19 cellular contexts compared by ENCODE assay signal in the genomic region with DNA sequence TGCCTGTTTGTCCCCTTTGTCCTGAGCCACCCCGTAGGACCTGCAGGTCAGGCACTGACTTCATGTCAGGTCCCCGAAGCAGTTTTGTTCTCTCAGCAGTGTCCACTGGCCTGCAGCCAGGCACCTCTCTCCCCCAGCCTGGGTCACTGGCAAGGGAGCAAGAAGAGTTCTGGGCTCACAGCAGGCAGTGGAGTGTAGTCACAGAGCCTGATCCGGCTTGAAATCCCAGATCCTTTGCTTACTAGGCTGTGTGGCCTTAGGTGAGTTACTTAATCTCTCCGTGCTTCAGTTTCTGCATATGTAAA. TPM values are rescaled to one million over a fixed set of nuclear protein-coding genes. Genes with fewer than 3 reads are reported as not detected.
A peak's percentile ranks its signal among the peaks of the same experiment; 100 is the strongest.
DNase-seq lines count a peak whose midpoint lies in the region; ATAC-seq, FAIRE-seq and TF ChIP-seq lines count a peak whose summit lies in the region.
"Had no signal": no experiment of that assay in that cellular context is flagged by ENCODE, and none has a peak within 500 bp of the region (broad histone marks: within the 10 kb centered on the region; RNA-seq: fewer than 3 reads in every experiment).

No MANE protein-coding gene starts in this region.

- H4K8ac ChIP-seq in H1 (ENCODE audit: extremely low read depth, insufficient read depth, low read length) = no peak overlapping the region

- POLR2A ChIA-PET in HepG2 (lab: Yijun Ruan, JAX) (interaction anchor here (0.6 to 1.3 kb wide), 2 partner anchors 30 to 202 kb away, joined by 3 to 5 read pairs; no protein-coding TSS in a partner anchor), H1 (lab: Charles Lee; ENCODE audit: partially characterized antibody) (interaction anchor here (0.9 to 11.7 kb wide), 10 partner anchors 8 to 153 kb away, joined by 3 to 98 read pairs (median 4); no protein-coding TSS in a partner anchor)

- no peak overlapping the region for H2BK5ac ChIP-seq in H1 (ENCODE audit: low read depth, low read length)

- no peaks in the 10 kb centered on the region for H3K9me3 Mint-ChIP-seq in neural progenitor cell
- H3K9me3 Mint-ChIP-seq: CD14-positive monocyte had no signal

- no peak overlapping the region for H2BK12ac ChIP-seq in H1 (ENCODE audit: low read depth, low read length)

- 19% methylated on average over 4 of the region's 4 CpGs for WGBS in HepG2 (ENCODE audit: low lambda C conversion rate)
- 72% methylated on average over 3 of the region's 4 CpGs for whole genome bisulfite sequencing in right lobe of liver (ENCODE audit: insufficient coverage, low coverage, low lambda C conversion rate, missing lambda C conversion rate)
- WGBS in H1 (ENCODE audit: extremely low coverage in 1 of 2, insufficient coverage in 1 of 2, insufficient read length in 1 of 2, insufficient replicate concordance in 2 of 2, low coverage in 1 of 2, low lambda C conversion rate in 2 of 2, missing lambda C conversion rate in 1 of 2), 2 experiments = 90% methylated on average over 4 of the region's 4 CpGs; no CpG with 5 or more reads in 1 of the 2 experiments

- peaks cover 57% of the 10 kb centered on the region for H3K4me1 ChIP-seq in HepG2 (ENCODE audit: insufficient read depth, low read length)
- no peaks in the 10 kb centered on the region for H3K4me1 ChIP-seq in right lobe of liver
- H3K4me1 ChIP-seq in H1 (replicated peaks in 1 of 4; ENCODE audit: control insufficient read depth in 3 of 4, insufficient read depth in 4 of 4, low read length in 3 of 4) = peaks cover 3 to 13% (median 8%) of the 10 kb centered on the region in 4 experiments; a peak in 5 of 7 replicates
- no peaks in the 10 kb centered on the region for H3K4me1 ChIP-seq in neural progenitor cell

- H2AFZ ChIP-seq in HepG2 (ENCODE audit: low read length) (no peak overlapping the region), H1 (ENCODE audit: low read length) (no peak overlapping the region), neural progenitor cell (replicated peaks) (no peak overlapping the region)

- H3K56ac ChIP-seq in H1 (replicated peaks; ENCODE audit: insufficient read length, low read depth, low read length) = no peak overlapping the region

- H3K9ac ChIP-seq in HepG2 (ENCODE audit: insufficient read depth, low read depth, low read length) (peak overlapping the region; percentile 47; the same call in 1 of the 2 replicates), H1 (replicated peaks in 1 of 4; ENCODE audit: extremely low read depth in 1 of 4, low read depth in 3 of 4, low read length in 3 of 4) (no peak overlapping the region; a peak in 1 of 7 replicates), neural progenitor cell (no peak overlapping the region)
- H3K9ac ChIP-seq: KMS-11 had no signal

- H3F3A ChIP-seq in neural progenitor cell (ENCODE audit: low read depth) = no peaks in the 10 kb centered on the region

- H3K4me3 Mint-ChIP-seq in neural progenitor cell = no peak overlapping the region
- H3K4me3 Mint-ChIP-seq: CD14-positive monocyte, HFFc6 had no signal

- H3K27ac ChIP-seq in HepG2 (ENCODE audit: extremely low read length, insufficient read depth, low read length) = no peak overlapping the region
- no peak overlapping the region for H3K27ac ChIP-seq in right lobe of liver
- no peak overlapping the region for H3K27ac ChIP-seq in H1 (ENCODE audit: low read depth, low read length)
- no peak overlapping the region for H3K27ac ChIP-seq in neural progenitor cell
- H3K27ac ChIP-seq: KMS-11 had no signal

- peaks cover 15% of the 10 kb centered on the region for H3K4me1 Mint-ChIP-seq in neural progenitor cell

- no peak overlapping the region for H3K14ac ChIP-seq in H1 (ENCODE audit: insufficient read length)

- in situ Hi-C loops in HepG2 (cut with HindIII; ENCODE audit: extremely low pct_ligation_motif_present, low pct_unique_long_range_greater_than_20kb) = no loop called here

- no peak overlapping the region for H3K4ac ChIP-seq in H1 (replicated peaks; ENCODE audit: insufficient read length, low read depth, low read length)

- no peak overlapping the region for H2AK5ac ChIP-seq in H1 (ENCODE audit: low read depth, low read length)

- intact Hi-C loops in HepG2 (cut with micrococcal nuclease; ENCODE audit: unreplicated experiment) (no loop called here), right lobe of liver (cut with DNase I) (no loop called here)

- TF ChIP-seq EP300 in HepG2 (IDR thresholded peaks at IDR 0.05; ENCODE audit: low read depth in 2 of 2, low read length in 2 of 2) (no peak), HepG2 (CRISPR knock-in tag; IDR thresholded peaks at IDR 0.05; ENCODE audit: borderline replicate concordance) (no peak), H1 (IDR thresholded peaks at IDR 0.05; ENCODE audit: borderline replicate concordance in 1 of 2, low read depth in 2 of 2, low read length in 2 of 2) (no peak)

- no peak overlapping the region for H4K91ac ChIP-seq in H1 (replicated peaks; ENCODE audit: insufficient read length, low read length)

- no peaks in the 10 kb centered on the region for H3K36me3 ChIP-seq in HepG2 (replicated peaks in 1 of 2; ENCODE audit: control insufficient read depth in 1 of 2, insufficient read depth in 2 of 2, low read length in 2 of 2)
- H3K36me3 ChIP-seq in right lobe of liver = no peaks in the 10 kb centered on the region
- peaks cover 11 to 53% (median 18%) of the 10 kb centered on the region in 4 experiments for H3K36me3 ChIP-seq in H1 (ENCODE audit: control insufficient read depth in 2 of 4, insufficient read depth in 4 of 4, low read length in 3 of 4)
- H3K36me3 ChIP-seq in neural progenitor cell = no peaks in the 10 kb centered on the region
- H3K36me3 ChIP-seq: MG63 had no signal

- no peaks in the 10 kb centered on the region for H3K36me3 Mint-ChIP-seq in neural progenitor cell
- H3K36me3 Mint-ChIP-seq: CD14-positive monocyte had no signal

- H2BK15ac ChIP-seq in H1 (ENCODE audit: low read length) = 0 out of 2 replicates have a peak overlapping the region, but pooled peaks have one; percentile 25

- H3K79me2 ChIP-seq in HepG2 (ENCODE audit: insufficient read depth, low read length) (no peaks in the 10 kb centered on the region), H1 (ENCODE audit: control insufficient read depth in 1 of 2, insufficient read depth in 2 of 2, low read length in 2 of 2) (no peaks in the 10 kb centered on the region), neural progenitor cell (ENCODE audit: low read depth) (no peaks in the 10 kb centered on the region)

- CTCF ChIA-PET in HepG2 (lab: Yijun Ruan, JAX; ENCODE audit: low intra/inter-chr PET ratio, low total read pairs) (no interaction called here), H1 (lab: Charles Lee; ENCODE audit: partially characterized antibody) (interaction anchor here (0.6 to 4.0 kb wide), 7 partner anchors 16 to 243 kb away, joined by 3 to 23 read pairs (median 4); no protein-coding TSS in a partner anchor)

- H3K27me3 ChIP-seq in HepG2 (ENCODE audit: control insufficient read depth in 1 of 2, insufficient read depth in 2 of 2, low read length in 2 of 2) (no peaks in the 10 kb centered on the region), right lobe of liver (no peaks in the 10 kb centered on the region), H1 (replicated peaks in 1 of 4; ENCODE audit: control insufficient read depth in 3 of 4, extremely low read depth in 1 of 4, insufficient read depth in 3 of 4, low read length in 3 of 4) (no peaks in the 10 kb centered on the region), neural progenitor cell (no peaks in the 10 kb centered on the region)
- H3K27me3 ChIP-seq: MG63 had no signal

- peak overlapping the region; percentile 74 for H3K4me2 ChIP-seq in HepG2 (ENCODE audit: low read depth, low read length)
- no peak overlapping the region for H3K4me2 ChIP-seq in H1 (ENCODE audit: insufficient read depth in 1 of 2, low read depth in 2 of 2, low read length in 2 of 2)
- H3K4me2 ChIP-seq in neural progenitor cell = no peak overlapping the region
- H3K4me2 ChIP-seq: KMS-11 had no signal

- no peak overlapping the region for H3K23ac ChIP-seq in H1 (ENCODE audit: insufficient read length)

- H3K4me3 ChIP-seq in HepG2 (replicated peaks in 1 of 3; ENCODE audit: insufficient read depth in 1 of 3, low read depth in 2 of 3, low read length in 3 of 3) (peak overlapping the region in 1 of 3 experiments; percentile 49; a peak in 2 of 6 replicates), right lobe of liver (no peak overlapping the region), H1 (ENCODE audit: extremely low read depth in 1 of 4, insufficient read depth in 2 of 4, low read depth in 3 of 4, low read length in 4 of 4) (no peak overlapping the region), neural progenitor cell (no peak overlapping the region)
- H3K4me3 ChIP-seq: MG63 had no signal

- FAIRE-seq in HepG2 (lab: Jason Lieb, UNC) (no peak), H1 (lab: Jason Lieb, UNC) (no peak)
- FAIRE-seq: A204.1 had no signal

- peak; percentile 55 for ATAC-seq in HepG2
- ATAC-seq in right lobe of liver = no peak

- no peak overlapping the region for H2BK20ac ChIP-seq in H1 (ENCODE audit: low read length)

- TF ChIP-seq CTCF in HepG2 (CRISPR knock-in tag; IDR thresholded peaks at IDR 0.05) = no peak
- TF ChIP-seq CTCF in right lobe of liver (IDR thresholded peaks at IDR 0.05) = no peak
- TF ChIP-seq CTCF in H1 (IDR thresholded peaks at IDR 0.05; ENCODE audit: control extremely low read depth in 1 of 3, insufficient read depth in 1 of 3, low read depth in 1 of 3, low read length in 3 of 3) = no peak
- no peak for TF ChIP-seq CTCF in neural progenitor cell (IDR thresholded peaks at IDR 0.05)

- no peaks in the 10 kb centered on the region for H3K23me2 ChIP-seq in H1 (ENCODE audit: low read depth, low read length)

- peaks cover 2% of the 10 kb centered on the region for H3K27me3 Mint-ChIP-seq in neural progenitor cell (ENCODE audit: insufficient read depth, low read depth)

- H3K18ac ChIP-seq in H1 (ENCODE audit: extremely low read depth, low read length) = no peak overlapping the region

- DNase-seq in HepG2 (ENCODE audit: low spot score) = no peak
- DNase-seq in right lobe of liver = no peak
- no peak for DNase-seq in H1 (ENCODE audit: low read depth in 1 of 2, low spot score in 2 of 2)
- no peak for DNase-seq in neural progenitor cell (ENCODE audit: low spot score)
- DNase-seq in SW 1271 (lab: John Stamatoyannopoulos, UW) = no peak
- no peak for DNase-seq in D341Med (ENCODE audit: low spot score)
- no peak for DNase-seq in superior temporal gyrus (ENCODE audit: extremely low spot score)
- DNase-seq in activated CD4-positive, alpha-beta T cell treated with anti-CD3 and anti-CD28 coated beads, Interleukin-2, amount 50 U/mL, for 48 hours = no peak
- DNase-seq: Calu3, HFFc6, MG63, NCI-H1105 treated with DMSO at 0.1 percent for 48 hours, NCI-H187, NCI-H446 treated with DMSO at 0.1 percent for 48 hours, NCI-H748 treated with DMSO at 0.1 percent for 48 hours, SHP77 treated with DMSO at 0.1 percent for 48 hours had no signal

- TF ChIP-seq RAD21 in HepG2 (CRISPR knock-in tag; IDR thresholded peaks at IDR 0.05) (no peak), H1 (IDR thresholded peaks at IDR 0.05 in 1 of 2, conservative IDR thresholded peaks at IDR 0.05 in 1 of 2; ENCODE audit: low read depth in 2 of 2, low read length in 2 of 2) (no peak)

- H3K27ac Mint-ChIP-seq in neural progenitor cell = peak overlapping the region; percentile 82
- H3K27ac Mint-ChIP-seq: CD14-positive monocyte, HFFc6 had no signal

- TF ChIP-seq POLR2A in HepG2 (IDR thresholded peaks at IDR 0.05; ENCODE audit: insufficient read depth in 1 of 2, low read depth in 2 of 2, low read length in 2 of 2) (no peak), right lobe of liver (IDR thresholded peaks at IDR 0.05) (no peak), H1 (IDR thresholded peaks at IDR 0.05; ENCODE audit: control extremely low read depth in 1 of 2, low read depth in 2 of 2, low read length in 2 of 2) (no peak; a peak in 1 of 3 replicates)

- no peaks in the 10 kb centered on the region; the same call in 1 of the 2 replicates for H3K79me1 ChIP-seq in H1 (ENCODE audit: low read depth, low read length)

- H4K20me1 ChIP-seq in HepG2 (ENCODE audit: insufficient read depth, low read length) = no peaks in the 10 kb centered on the region
- peaks cover 0 to 7% of the 10 kb centered on the region in 2 experiments for H4K20me1 ChIP-seq in H1 (replicated peaks in 1 of 2; ENCODE audit: control insufficient read depth in 1 of 2, insufficient read depth in 2 of 2, low read length in 2 of 2)
- H4K20me1 ChIP-seq in neural progenitor cell (ENCODE audit: low read depth) = no peaks in the 10 kb centered on the region

- BruUV-seq in HepG2 (replicated peaks; lab: Mats Ljungman, UMichigan) = no TSS peak

- no peak overlapping the region for H2BK120ac ChIP-seq in H1 (replicated peaks; ENCODE audit: low read depth, low read length)

- H3K9me3 ChIP-seq in HepG2 (ENCODE audit: low read length) = no peaks in the 10 kb centered on the region
- H3K9me3 ChIP-seq in right lobe of liver = no peaks in the 10 kb centered on the region
- H3K9me3 ChIP-seq in H1 (ENCODE audit: insufficient read depth in 2 of 2, low read depth in 1 of 2, low read length in 1 of 2) = no peaks in the 10 kb centered on the region
- H3K9me3 ChIP-seq in neural progenitor cell (ENCODE audit: low read depth) = no peaks in the 10 kb centered on the region
- H3K9me3 ChIP-seq: MG63 had no signal

- no peak overlapping the region for H4K5ac ChIP-seq in H1 (ENCODE audit: insufficient read length, low read depth, low read length)

RNA-seq across cellular contexts. Expression of a gene that starts 34.2 kb away (rescaled TPM):
- total RNA-seq in HepG2 (2016; rRNA removed; fragmentation: Illumina TruSeq; extraction: Trizol) (not detected in 2 replicates), right lobe of liver (under 1 TPM in 1 of 6 experiments, not detected in 5; 0.04 TPM), neural progenitor cell (ENCODE audit: low replicate concordance) (12.5 and 15.4 TPM in 2 replicates)
- not detected in 2 replicates for total RNA-seq in HepG2 (2016; cell fraction: cytosol; rRNA removed; fragmentation: Illumina TruSeq; extraction: Trizol; ENCODE audit: low read depth)
- not detected in 2 replicates for total RNA-seq in HepG2 (2016; cell fraction: insoluble cytoplasmic fraction; rRNA removed; fragmentation: Illumina TruSeq; extraction: Trizol)
- total RNA-seq in HepG2 (2016; cell fraction: membrane; rRNA removed; fragmentation: Illumina TruSeq; extraction: Trizol) = not detected in 2 replicates
- not detected in 2 replicates for total RNA-seq in HepG2 (2016; cell fraction: nucleus; rRNA removed; fragmentation: Illumina TruSeq; extraction: Trizol)
- polyA plus RNA-seq in HepG2 (2011; rRNA removed) (not detected in 2 replicates), H1 (2011; rRNA removed) (20.8 and 35.3 TPM in 2 replicates)
- not detected in 2 replicates for polyA plus RNA-seq in HepG2 (2011; cell fraction: cytosol; rRNA removed)
- 0.03 TPM in 1 of 2 replicates, not detected in the other for polyA plus RNA-seq in HepG2 (2011; cell fraction: nucleus; rRNA removed)
- not detected in 2 replicates for polyA plus RNA-seq in HepG2 (2012)
- polyA plus RNA-seq in HepG2 (2016; cell fraction: cytosol; fragmentation: Illumina TruSeq; extraction: Trizol; ENCODE audit: low read depth) = not detected in 2 replicates
- polyA plus RNA-seq in HepG2 (2016; cell fraction: insoluble cytoplasmic fraction; fragmentation: Illumina TruSeq; extraction: Trizol; ENCODE audit: low read depth) = not detected in 2 replicates
- polyA plus RNA-seq in HepG2 (2016; cell fraction: membrane; fragmentation: Illumina TruSeq; extraction: Trizol; ENCODE audit: low read depth) = not detected in 2 replicates
- polyA plus RNA-seq in HepG2 (2016; cell fraction: nucleus; fragmentation: Illumina TruSeq; extraction: Trizol; ENCODE audit: insufficient read depth, low read depth) = not detected in 2 replicates
- not detected in 2 replicates for polyA minus RNA-seq in HepG2 (2011; rRNA and poly(A)+ RNA removed; ENCODE audit: low replicate concordance)
- not detected in 2 replicates for polyA minus RNA-seq in HepG2 (2011; cell fraction: cytosol; rRNA and poly(A)+ RNA removed)
- polyA minus RNA-seq in HepG2 (2011; cell fraction: nucleus; rRNA and poly(A)+ RNA removed) = not detected in 2 replicates
- total RNA-seq in H1 (2021; fragmentation: NEBNext Ultra II Directional; extraction: Animal tissue kit (Norgen Biotek cat#: 25700)) = 425 and 441 TPM in 2 replicates
- polyA plus RNA-seq in H1 (2011; cell fraction: cytosol; rRNA removed) = 102 TPM
- 28.5 TPM for polyA plus RNA-seq in H1 (2011; cell fraction: nucleus; rRNA removed)
- 165 to 378 TPM (median 196 TPM) in 4 replicates for polyA plus RNA-seq in H1 (2012, experiment 1 of 2)
- 19.6 TPM for polyA plus RNA-seq in H1 (2012, experiment 2 of 2)
- polyA plus RNA-seq in H1 (2013, experiment 1 of 2) = 521 TPM
- polyA plus RNA-seq in H1 (2013, experiment 2 of 2) = 516 TPM
- polyA minus RNA-seq in H1 (2011; rRNA and poly(A)+ RNA removed) = 32.9 and 39.8 TPM in 2 replicates
- 55.6 TPM for polyA minus RNA-seq in H1 (2011; cell fraction: cytosol; rRNA and poly(A)+ RNA removed)
- polyA minus RNA-seq in H1 (2011; cell fraction: nucleus; rRNA and poly(A)+ RNA removed) = 94.0 TPM
- total RNA-seq: Calu3, HFFc6 had no signal

Comparison
In these comparisons a context has a peak if more than half of its experiments do, and no peak if none do; other contexts are left out.
1. RNA of a gene that starts 34.2 kb away (total RNA-seq): 425 to 441 TPM in H1; 12.5 to 15.4 TPM in neural progenitor cell, 0.04 TPM in right lobe of liver and not detected in HepG2; every median in the first group is over 10 times any median in the second.